Comparison of ENCODE assay signal across 9 cellular contexts in the genomic region with DNA sequence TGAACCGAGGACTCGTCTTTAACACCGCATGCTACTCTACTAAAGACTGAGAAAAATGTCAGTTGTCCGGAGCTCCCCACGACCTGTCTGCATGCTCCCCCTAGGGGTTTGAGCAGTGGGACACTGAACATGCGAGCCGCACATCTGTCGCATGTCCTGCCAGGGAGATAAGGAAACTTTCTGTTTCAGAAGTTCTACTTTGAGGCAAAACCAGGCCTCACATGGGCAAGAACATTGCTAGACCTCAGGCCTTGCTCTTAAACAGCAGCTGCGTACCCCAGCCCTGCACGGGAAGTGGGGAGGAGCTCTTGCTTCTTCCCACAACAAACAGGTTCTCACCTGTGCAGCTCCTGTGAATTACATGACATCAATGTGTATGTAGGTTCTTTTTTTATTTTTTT. TPM values are rescaled to one million over a fixed set of nuclear protein-coding genes. Genes with fewer than 3 reads are reported as not detected.
A peak's percentile ranks its signal among the peaks of the same experiment; 100 is the strongest.
DNase-seq lines count a peak whose midpoint lies in the region; ATAC-seq and TF ChIP-seq lines count a peak whose summit lies in the region.
"Had no signal": no experiment of that assay in that cellular context is flagged by ENCODE, and none has a peak within 500 bp of the region (broad histone marks: within the 10 kb centered on the region; RNA-seq: fewer than 3 reads in every experiment).

No MANE protein-coding gene starts in this region.

- POLR2A ChIA-PET in Caco-2 (lab: Charles Lee) = interaction anchor here (0.5 kb wide), 1 partner anchor 15 kb away, joined by 8 read pairs; no protein-coding TSS in a partner anchor

- H3K4me3 Mint-ChIP-seq in Caco-2 (ENCODE audit: unreplicated experiment) = no peak overlapping the region

- CTCF ChIA-PET in Caco-2 (lab: Charles Lee) = no interaction called here

- peak; percentile 51 for DNase-seq in stimulated activated CD4-positive, alpha-beta T cell treated with anti-CD3 and anti-CD28 coated beads, Interleukin-15, amount 100 ng/mL, for 24 hours
- no peak for DNase-seq in stimulated activated CD4-positive, alpha-beta T cell treated with anti-CD3 and anti-CD28 coated beads, Interleukin-12 subunit alpha, Interleukin-12 subunit beta, amount 100 ng/mL, for 4 hours
- peak; percentile 19 for DNase-seq in activated T-helper 9 cell treated with anti-CD3 and anti-CD28 coated beads, Interleukin-2, amount 50 U/mL, for 16 hours (ENCODE audit: low read depth)
- DNase-seq in Caco-2 (no peak), posterior vena cava (ENCODE audit: low spot score) (no peak), NCI-H146 (lab: John Stamatoyannopoulos, UW) (no peak)

- no peaks in the 10 kb centered on the region for H3K36me3 Mint-ChIP-seq in Caco-2 (ENCODE audit: insufficient read depth, unreplicated experiment)

- H3K9me3 ChIP-seq in thymus (ENCODE audit: control insufficient read depth) (no peaks in the 10 kb centered on the region), Caco-2 (0 out of 2 replicates have a peak, but pooled peaks cover 3% of the 10 kb centered on the region)
- H3K9me3 ChIP-seq: A549 had no signal

- H3K27ac ChIP-seq in thymus (ENCODE audit: low read depth) = peak overlapping the region; percentile 38
- H3K27ac ChIP-seq: A549 had no signal

- H3K4me1 Mint-ChIP-seq in Caco-2 (ENCODE audit: low read depth, unreplicated experiment) = peaks cover 20% of the 10 kb centered on the region

- H3K27me3 ChIP-seq in thymus (ENCODE audit: control insufficient read depth, insufficient read depth) (no peaks in the 10 kb centered on the region), Caco-2 (replicated peaks; ENCODE audit: control insufficient read depth, insufficient read depth, low read length) (no peaks in the 10 kb centered on the region)

- intact Hi-C loops in Caco-2 (cut with micrococcal nuclease; ENCODE audit: unreplicated experiment) (no loop called here), posterior vena cava (cut with DNase I) (no loop called here)

- H3K4me3 ChIP-seq in thymus (ENCODE audit: low read length) = no peak overlapping the region
- H3K4me3 ChIP-seq in Caco-2 (ENCODE audit: low read depth, low read length) = no peak overlapping the region
- H3K4me3 ChIP-seq: A549 had no signal

- H3K27me3 Mint-ChIP-seq in Caco-2 (ENCODE audit: insufficient read depth, unreplicated experiment) = no peaks in the 10 kb centered on the region

- peaks cover 21% of the 10 kb centered on the region for H3K4me1 ChIP-seq in thymus (ENCODE audit: control insufficient read depth, insufficient read depth, low read length)
- H3K4me1 ChIP-seq in Caco-2 = peaks cover 19% of the 10 kb centered on the region
- H3K4me1 ChIP-seq: A549 had no signal

- no TSS peak for BruUV-seq in Caco-2 (replicated peaks; lab: Mats Ljungman, UMichigan)

- H3K36me3 ChIP-seq in thymus (ENCODE audit: control insufficient read depth, insufficient read depth) (no peaks in the 10 kb centered on the region), Caco-2 (ENCODE audit: control insufficient read depth, insufficient read depth, low read length) (no peaks in the 10 kb centered on the region)

- WGBS in thymus = 59% methylated on average over 10 of the region's 10 CpGs

- TF ChIP-seq CTCF in Caco-2 (IDR thresholded peaks at IDR 0.05; ENCODE audit: insufficient read depth in 1 of 2, low read depth in 1 of 2, low read length in 1 of 2, severe bottlenecking in 1 of 2, unreplicated experiment in 1 of 2) = no peak

- no peaks in the 10 kb centered on the region for H3K9me3 Mint-ChIP-seq in Caco-2 (ENCODE audit: unreplicated experiment)

- H3K27ac Mint-ChIP-seq in Caco-2 (ENCODE audit: unreplicated experiment) = no peak overlapping the region

- ATAC-seq in HG03558 (IDR thresholded peaks at IDR 0.05; ENCODE audit: extremely low read depth, unreplicated experiment) = peak; percentile 24
- ATAC-seq: A549 had no signal

RNA-seq across cellular contexts. Expression of a gene that starts 30.3 kb away (rescaled TPM):
- polyA plus RNA-seq in thymus = 20.7 TPM
- 25.2 and 29.6 TPM in 2 replicates for total RNA-seq in Caco-2 (2022)
- total RNA-seq in posterior vena cava = 10 to 100 TPM; 21.1 to 22.4 TPM

Comparison
In these comparisons a context has a peak if more than half of its experiments do, and no peak if none do; other contexts are left out.
1. DNase-seq: peak in stimulated activated CD4-positive, alpha-beta T cell treated with anti-CD3 and anti-CD28 coated beads, Interleukin-15, amount 100 ng/mL, for 24 hours (single experiment) and activated T-helper 9 cell treated with anti-CD3 and anti-CD28 coated beads, Interleukin-2, amount 50 U/mL, for 16 hours (single experiment); none in stimulated activated CD4-positive, alpha-beta T cell treated with anti-CD3 and anti-CD28 coated beads, Interleukin-12 subunit alpha, Interleukin-12 subunit beta, amount 100 ng/mL, for 4 hours (single experiment), Caco-2 (0 of 2), posterior vena cava (single experiment) and NCI-H146 (single experiment).